ENCODE assay signal across 9 cellular contexts in genomic region chr16:24504467-24505345, GRCh38. TPM values are rescaled to one million over a fixed set of nuclear protein-coding genes. Genes with fewer than 3 reads are reported as not detected.
DNase-seq lines count a peak whose midpoint lies in the region; ATAC-seq, FAIRE-seq and TF ChIP-seq lines count a peak whose summit lies in the region.
"Had no signal": no experiment of that assay in that cellular context is flagged by ENCODE, and none has a peak within 500 bp of the region (broad histone marks: within the 10 kb centered on the region; RNA-seq: fewer than 3 reads in every experiment).

No MANE protein-coding gene starts in this region.

- no peaks in the 10 kb centered on the region for H3K4me1 ChIP-seq in HEK293 (ENCODE audit: control insufficient read depth, insufficient read depth, low read length)

- FAIRE-seq in D721Med (lab: Jason Lieb, UNC), result no peak

- no peak overlapping the region for H3K4me3 ChIP-seq in HEK293 (ENCODE audit: low read depth, low read length)

- H3K27ac Mint-ChIP-seq in memory B cell, result no peak overlapping the region
- H3K27ac Mint-ChIP-seq: activated naive CD8-positive, alpha-beta T cell had no signal

- TF ChIP-seq CTCF in D721Med (IDR thresholded peaks at IDR 0.05; ENCODE audit: insufficient read depth, missing control alignments) (peak; percentile 78), HEK293 (tag by site-specific recombination; IDR thresholded peaks at IDR 0.05) (peak; percentile 81)

- peaks cover 9% of the 10 kb centered on the region for H3K27me3 Mint-ChIP-seq in memory B cell

- no peaks in the 10 kb centered on the region for H3K36me3 ChIP-seq in HEK293 (ENCODE audit: control insufficient read depth in 2 of 2, insufficient read depth in 1 of 2, low read length in 2 of 2)

- no peak overlapping the region for H3K27ac ChIP-seq in HEK293 (ENCODE audit: extremely low read depth, low read depth, low read length)

- peak; percentile 98 for ATAC-seq in memory B cell (ENCODE audit: low read depth)
- no peak for ATAC-seq in HG03342 (IDR thresholded peaks at IDR 0.05; ENCODE audit: unreplicated experiment)

- H3K36me3 Mint-ChIP-seq in memory B cell, result no peaks in the 10 kb centered on the region
- H3K36me3 Mint-ChIP-seq: activated naive CD8-positive, alpha-beta T cell had no signal

- no peaks in the 10 kb centered on the region for H3K9me3 ChIP-seq in HEK293 (ENCODE audit: control insufficient read depth, insufficient read depth, low read depth, low read length)

- peaks cover 3% of the 10 kb centered on the region for H3K4me1 Mint-ChIP-seq in memory B cell

- peak; percentile 46 for DNase-seq in D721Med (ENCODE audit: insufficient read length, low spot score)
- peak; percentile 44 for DNase-seq in NCI-H345 treated with DMSO at 0.1 percent for 48 hours (lab: John Stamatoyannopoulos, UW; ENCODE audit: unreplicated experiment)
- DNase-seq in activated CD4-positive, alpha-beta T cell treated with anti-CD3 and anti-CD28 coated beads, Interleukin-2, amount 50 U/mL, for 24 hours (ENCODE audit: low read depth in 1 of 2, low spot score in 1 of 2), result peak; percentile 24 to 51
- peak; percentile 37 to 61 for DNase-seq in dermis microvascular lymphatic vessel endothelial cell (ENCODE audit: low read depth in 2 of 2)
- peak; percentile 56 to 66 for DNase-seq in memory B cell (ENCODE audit: low spot score in 2 of 2)
- peak; percentile 17 for DNase-seq in stimulated activated CD8-positive, alpha-beta memory T cell treated with anti-CD3 and anti-CD28 coated beads, Interleukin-4, amount 100 ng/mL, for 24 hours (ENCODE audit: low read depth)

- H3K9me3 Mint-ChIP-seq in memory B cell, result no peaks in the 10 kb centered on the region

- H3K4me3 Mint-ChIP-seq in memory B cell, result no peak overlapping the region
- H3K4me3 Mint-ChIP-seq: activated naive CD8-positive, alpha-beta T cell had no signal

- CTCF ChIA-PET in HEK293 (lab: Yijun Ruan, JAX), result interaction anchor here (0.5 to 11.3 kb wide), 43 partner anchors 8 to 1031 kb away, joined by 3 to 195 read pairs (median 4); no protein-coding TSS in a partner anchor

- POLR2A ChIA-PET in HEK293 (lab: Yijun Ruan, JAX), result interaction anchor here (0.6 kb wide), 1 partner anchor 24 kb away, joined by 5 read pairs; no protein-coding TSS in a partner anchor

TF ChIP-seq in HEK293, 187 proteins besides CTCF, POLR2A, EP300 and RAD21:
- TF ChIP-seq ZNF544 (tag by site-specific recombination; IDR thresholded peaks at IDR 0.05) (no peak), ZBTB6 (tag by site-specific recombination; IDR thresholded peaks at IDR 0.05) (peak; percentile 9; the same call in 1 of the 2 replicates), ZNF350 (tag by site-specific recombination; IDR thresholded peaks at IDR 0.05) (no peak), ZNF157 (tag by site-specific recombination; IDR thresholded peaks at IDR 0.05) (no peak), ZNF629 (tag by site-specific recombination; IDR thresholded peaks at IDR 0.05) (no peak), ZXDB (tag by site-specific recombination; IDR thresholded peaks at IDR 0.05) (no peak), ZNF10 (tag by site-specific recombination; IDR thresholded peaks at IDR 0.05) (no peak), ZSCAN18 (tag by site-specific recombination; IDR thresholded peaks at IDR 0.05) (no peak), PATZ1 (tag by site-specific recombination; IDR thresholded peaks at IDR 0.05) (no peak), ZNF843 (tag by site-specific recombination; IDR thresholded peaks at IDR 0.05) (no peak), ZNF341 (tag by site-specific recombination; IDR thresholded peaks at IDR 0.05; ENCODE audit: low read depth) (peak; percentile 37; the same call in 1 of the 2 replicates), ZNF664 (tag by site-specific recombination; IDR thresholded peaks at IDR 0.05) (0 out of 2 replicates have a peak, but pooled peaks have one; percentile 21), ZNF660 (tag by site-specific recombination; IDR thresholded peaks at IDR 0.05) (no peak), ELK4 (IDR thresholded peaks at IDR 0.05; ENCODE audit: borderline replicate concordance, low read depth, low read length) (no peak), PRDM1 (tag by site-specific recombination; IDR thresholded peaks at IDR 0.05) (no peak), ZNF654 (tag by site-specific recombination; IDR thresholded peaks at IDR 0.05; ENCODE audit: low read depth) (peak; percentile 98), ZNF600 (tag by site-specific recombination; IDR thresholded peaks at IDR 0.05) (0 out of 2 replicates have a peak, but pooled peaks have one; percentile 31), PBX3 (CRISPR knock-in tag; IDR thresholded peaks at IDR 0.05) (no peak)
TF ChIP-seq in HEK293: peak in this region for 5.

RNA-seq across cellular contexts. Expression of gene RBBP6, which starts 34.7 kb away (rescaled TPM):
- total RNA-seq in dermis microvascular lymphatic vessel endothelial cell, result 9.5 and 16.8 TPM in 2 replicates
